17 cellular contexts compared by ENCODE assay signal in genomic region chr15:77025066-77025435, GRCh38. TPM values are rescaled to one million over a fixed set of nuclear protein-coding genes. Genes with fewer than 3 reads are reported as not detected.
DNase-seq lines count a peak whose midpoint lies in the region; ATAC-seq and TF ChIP-seq lines count a peak whose summit lies in the region.
"Had no signal": no experiment of that assay in that cellular context is flagged by ENCODE, and none has a peak within 500 bp of the region (broad histone marks: within the 10 kb centered on the region; RNA-seq: fewer than 3 reads in every experiment).

No MANE protein-coding gene starts in this region.

- no peak for TF ChIP-seq CTCF in CD14-positive monocyte (IDR thresholded peaks at IDR 0.05)

- H3K4me3 Mint-ChIP-seq in CD14-positive monocyte, result no peak overlapping the region
- H3K4me3 Mint-ChIP-seq in CD8-positive, alpha-beta memory T cell, result no peak overlapping the region
- H3K4me3 Mint-ChIP-seq in naive thymus-derived CD4-positive, alpha-beta T cell, result no peak overlapping the region
- no peak overlapping the region for H3K4me3 Mint-ChIP-seq in activated T-helper 2 cell treated with anti-CD3 and anti-CD28 coated beads, Interferon-gamma antibody, Interleukin-2, Interleukin-4, amounts not matched to agents 10 μg/mL and 5 μg/mL and 100 μg/mL, durations not matched to agents 14 hours and 24 hours and 36 hours (ENCODE audit: low read depth)
- H3K4me3 Mint-ChIP-seq: memory B cell had no signal

- peaks cover 43% of the 10 kb centered on the region for H3K4me1 ChIP-seq in CD8-positive, alpha-beta memory T cell (ENCODE audit: insufficient read depth, low read length)
- peaks cover 28 to 45% of the 10 kb centered on the region in 2 donors for H3K4me1 ChIP-seq in naive thymus-derived CD4-positive, alpha-beta T cell (ENCODE audit: control insufficient read depth in 2 of 2, insufficient read depth in 2 of 2, low read length in 2 of 2)
- H3K4me1 ChIP-seq: HAP-1 had no signal

- intact Hi-C loops in CD14-positive monocyte (cut with micrococcal nuclease), result loop anchor here (10.0 kb wide), 1 partner anchor 470 kb away; no protein-coding TSS in a partner anchor
- intact Hi-C loops in naive thymus-derived CD4-positive, alpha-beta T cell (cut with micrococcal nuclease), result no loop called here
- intact Hi-C loops in activated T-helper 2 cell treated with anti-CD3 and anti-CD28 coated beads, Interferon-gamma antibody, Interleukin-2, Interleukin-4, amounts not matched to agents 10 μg/mL and 5 μg/mL and 100 μg/mL, durations not matched to agents 14 hours and 24 hours and 36 hours (cut with micrococcal nuclease), result loop anchor here (10.0 kb wide), 1 partner anchor 120 kb away; the partner anchor contains the start of gene SCAPER

- no peaks in the 10 kb centered on the region for H3K9me3 ChIP-seq in CD8-positive, alpha-beta memory T cell (ENCODE audit: low read length)
- no peaks in the 10 kb centered on the region for H3K9me3 ChIP-seq in naive thymus-derived CD4-positive, alpha-beta T cell (ENCODE audit: control insufficient read depth in 2 of 3, low read length in 3 of 3)
- H3K9me3 ChIP-seq: HAP-1, tibial artery had no signal

- no peak overlapping the region for H3K4me3 ChIP-seq in CD8-positive, alpha-beta memory T cell (ENCODE audit: low read length)
- no peak overlapping the region for H3K4me3 ChIP-seq in naive thymus-derived CD4-positive, alpha-beta T cell (ENCODE audit: low read length)
- H3K4me3 ChIP-seq: HAP-1, PC-9, tibial artery had no signal

- no peak overlapping the region for H3K27ac ChIP-seq in CD8-positive, alpha-beta memory T cell (ENCODE audit: low read depth, low read length)
- H3K27ac ChIP-seq in naive thymus-derived CD4-positive, alpha-beta T cell (ENCODE audit: low read depth, low read length), result peak overlapping the region; percentile 20
- H3K27ac ChIP-seq: PC-9, tibial artery had no signal

- CTCF ChIA-PET in CD8-positive, alpha-beta memory T cell (lab: Charles Lee), result interaction anchor here (1.9 to 6.6 kb wide), 5 partner anchors 12 to 119 kb away, joined by 4 to 78 read pairs (median 21); partner anchors contain the start of gene PSTPIP1
- CTCF ChIA-PET in naive thymus-derived CD4-positive, alpha-beta T cell (lab: Charles Lee), result interaction anchor here (0.8 to 1.5 kb wide), 5 partner anchors 10 to 90 kb away, joined by 4 read pairs; no protein-coding TSS in a partner anchor

- H3K27me3 Mint-ChIP-seq in CD14-positive monocyte (ENCODE audit: low read depth in 3 of 3), result no peaks in the 10 kb centered on the region
- peaks cover 0 to 2% of the 10 kb centered on the region in 2 donors for H3K27me3 Mint-ChIP-seq in CD8-positive, alpha-beta memory T cell
- no peaks in the 10 kb centered on the region for H3K27me3 Mint-ChIP-seq in naive thymus-derived CD4-positive, alpha-beta T cell
- H3K27me3 Mint-ChIP-seq in activated T-helper 2 cell treated with anti-CD3 and anti-CD28 coated beads, Interferon-gamma antibody, Interleukin-2, Interleukin-4, amounts not matched to agents 10 μg/mL and 5 μg/mL and 100 μg/mL, durations not matched to agents 14 hours and 24 hours and 36 hours (ENCODE audit: low read depth), result no peaks in the 10 kb centered on the region
- H3K27me3 Mint-ChIP-seq: memory B cell had no signal

- ATAC-seq in naive thymus-derived CD4-positive, alpha-beta T cell, result no peak
- ATAC-seq in GM18868 (IDR thresholded peaks at IDR 0.05; ENCODE audit: unreplicated experiment), result no peak

- peak; percentile 27 for DNase-seq in CD14-positive monocyte (ENCODE audit: low spot score)
- DNase-seq in CD8-positive, alpha-beta memory T cell, result peak in 2 of 5 donors; percentile 0 to 28
- peak; percentile 11 for DNase-seq in activated CD8-positive, alpha-beta memory T cell treated with anti-CD3 and anti-CD28 coated beads, Interleukin-2, amount 50 U/mL, for 4 hours
- DNase-seq in naive thymus-derived CD4-positive, alpha-beta T cell, result peak in 1 of 9 donors; percentile 5
- DNase-seq in AG08396 (ENCODE audit: low spot score), result no peak
- no peak for DNase-seq in activated T-helper 2 cell treated with anti-CD3 and anti-CD28 coated beads, Interferon-gamma antibody, Interleukin-2, Interleukin-4, amounts not matched to agents 10 μg/mL and 5 μg/mL and 100 μg/mL, durations not matched to agents 14 hours and 24 hours and 36 hours (ENCODE audit: low spot score)
- DNase-seq in H4 (ENCODE audit: low spot score), result no peak
- DNase-seq: PC-9; stimulated activated CD4-positive, alpha-beta T cell treated with anti-CD3 and anti-CD28 coated beads, Interleukin-2, amount 100 ng/mL, for 48 hours had no signal

- H3K4me1 Mint-ChIP-seq in CD14-positive monocyte, result peaks cover 27% of the 10 kb centered on the region
- peaks cover 43 to 64% (median 48%) of the 10 kb centered on the region in 3 donors for H3K4me1 Mint-ChIP-seq in CD8-positive, alpha-beta memory T cell
- H3K4me1 Mint-ChIP-seq in naive thymus-derived CD4-positive, alpha-beta T cell, result peaks cover 29 to 57% (median 38%) of the 10 kb centered on the region in 7 donors
- peaks cover 44% of the 10 kb centered on the region for H3K4me1 Mint-ChIP-seq in activated T-helper 2 cell treated with anti-CD3 and anti-CD28 coated beads, Interferon-gamma antibody, Interleukin-2, Interleukin-4, amounts not matched to agents 10 μg/mL and 5 μg/mL and 100 μg/mL, durations not matched to agents 14 hours and 24 hours and 36 hours (ENCODE audit: low read depth)

- peak overlapping the region in 6 of 7 donors; percentile 12 to 72 (median 44) for H3K27ac Mint-ChIP-seq in CD14-positive monocyte
- peak overlapping the region in 7 of 8 donors; percentile 39 to 92 (median 86) for H3K27ac Mint-ChIP-seq in CD8-positive, alpha-beta memory T cell
- peak overlapping the region in 3 of 9 donors; percentile 14 to 71 (median 17) for H3K27ac Mint-ChIP-seq in naive thymus-derived CD4-positive, alpha-beta T cell
- H3K27ac Mint-ChIP-seq in activated T-helper 2 cell treated with anti-CD3 and anti-CD28 coated beads, Interferon-gamma antibody, Interleukin-2, Interleukin-4, amounts not matched to agents 10 μg/mL and 5 μg/mL and 100 μg/mL, durations not matched to agents 14 hours and 24 hours and 36 hours, result no peak overlapping the region
- H3K27ac Mint-ChIP-seq: memory B cell had no signal

- peaks cover 22% of the 10 kb centered on the region for H3K36me3 ChIP-seq in CD8-positive, alpha-beta memory T cell (ENCODE audit: insufficient read depth, low read length)
- H3K36me3 ChIP-seq in naive thymus-derived CD4-positive, alpha-beta T cell (ENCODE audit: control insufficient read depth in 2 of 3, insufficient read depth in 3 of 3, low read length in 3 of 3), result peaks cover 4 to 73% (median 17%) of the 10 kb centered on the region in 3 experiments
- H3K36me3 ChIP-seq: HAP-1, tibial artery had no signal

- H3K36me3 Mint-ChIP-seq in CD14-positive monocyte, result peaks cover 67 to 98% of the 10 kb centered on the region in 2 donors
- H3K36me3 Mint-ChIP-seq in CD8-positive, alpha-beta memory T cell, result peaks cover 7 to 80% (median 11%) of the 10 kb centered on the region in 3 donors
- H3K36me3 Mint-ChIP-seq in naive thymus-derived CD4-positive, alpha-beta T cell, result peaks cover 0 to 37% (median 5%) of the 10 kb centered on the region in 5 donors
- H3K36me3 Mint-ChIP-seq in activated T-helper 2 cell treated with anti-CD3 and anti-CD28 coated beads, Interferon-gamma antibody, Interleukin-2, Interleukin-4, amounts not matched to agents 10 μg/mL and 5 μg/mL and 100 μg/mL, durations not matched to agents 14 hours and 24 hours and 36 hours (ENCODE audit: low read depth), result peaks cover 81% of the 10 kb centered on the region

- POLR2A ChIA-PET in CD8-positive, alpha-beta memory T cell (lab: Charles Lee), result interaction anchor here (5.6 kb wide), 1 partner anchor 30 kb away, joined by 38 read pairs; the partner anchor contains the start of gene PSTPIP1
- POLR2A ChIA-PET in naive thymus-derived CD4-positive, alpha-beta T cell (lab: Charles Lee), result interaction anchor here (5.0 kb wide), 1 partner anchor 28 kb away, joined by 81 read pairs; the partner anchor contains the start of gene PSTPIP1

- H3K9me3 Mint-ChIP-seq in CD14-positive monocyte, result peaks cover 0 to 2% (median 0%) of the 10 kb centered on the region in 7 donors
- H3K9me3 Mint-ChIP-seq in CD8-positive, alpha-beta memory T cell, result no peaks in the 10 kb centered on the region
- no peaks in the 10 kb centered on the region for H3K9me3 Mint-ChIP-seq in naive thymus-derived CD4-positive, alpha-beta T cell
- no peaks in the 10 kb centered on the region for H3K9me3 Mint-ChIP-seq in activated T-helper 2 cell treated with anti-CD3 and anti-CD28 coated beads, Interferon-gamma antibody, Interleukin-2, Interleukin-4, amounts not matched to agents 10 μg/mL and 5 μg/mL and 100 μg/mL, durations not matched to agents 14 hours and 24 hours and 36 hours
- H3K9me3 Mint-ChIP-seq: memory B cell, neural crest cell had no signal

- no peaks in the 10 kb centered on the region for H3K27me3 ChIP-seq in CD8-positive, alpha-beta memory T cell (ENCODE audit: insufficient read depth, low read length, poor library complexity, severe bottlenecking)
- H3K27me3 ChIP-seq in naive thymus-derived CD4-positive, alpha-beta T cell (ENCODE audit: control insufficient read depth in 2 of 2, insufficient read depth in 2 of 2, low read length in 2 of 2), result no peaks in the 10 kb centered on the region

RNA-seq across cellular contexts. Expression of gene PSTPIP1, which starts 30.1 kb away (rescaled TPM):
- 10 to 100 TPM; 85.9 to 86.8 TPM for polyA plus RNA-seq in CD14-positive monocyte
- 100 to 1,000 TPM; 123 to 127 TPM for total RNA-seq in CD8-positive, alpha-beta memory T cell
- 83.1 TPM for polyA plus RNA-seq in CD8-positive, alpha-beta memory T cell
- 100 to 1,000 TPM; 101 to 182 (median 146) TPM for total RNA-seq in naive thymus-derived CD4-positive, alpha-beta T cell
- 10 to 100 TPM; 29.1 to 38.2 TPM for polyA plus RNA-seq in naive thymus-derived CD4-positive, alpha-beta T cell
- total RNA-seq in activated T-helper 2 cell treated with anti-CD3 and anti-CD28 coated beads, Interferon-gamma antibody, Interleukin-2, Interleukin-4, amounts not matched to agents 10 μg/mL and 5 μg/mL and 100 μg/mL, durations not matched to agents 14 hours and 24 hours and 36 hours, result 167 and 169 TPM in 2 replicates
- total RNA-seq in H4 (2014; rRNA removed; shearing (Covaris generic)), result 0.19 TPM in 1 of 2 replicates, not detected in the other
- total RNA-seq: chondrocyte, epithelial cell of proximal tubule, glomerular endothelial cell, PC-9 had no signal

RNA-seq across cellular contexts. Expression of gene TSPAN3, which starts 45.9 kb away (rescaled TPM):
- polyA plus RNA-seq in CD14-positive monocyte, result 10 to 100 TPM; 53.2 to 68.0 TPM
- total RNA-seq in CD8-positive, alpha-beta memory T cell, result 10 to 100 TPM; 59.3 to 60.5 TPM
- 45.2 TPM for polyA plus RNA-seq in CD8-positive, alpha-beta memory T cell
- 10 to 100 TPM; 17.5 to 24.4 (median 21.7) TPM for total RNA-seq in naive thymus-derived CD4-positive, alpha-beta T cell
- polyA plus RNA-seq in naive thymus-derived CD4-positive, alpha-beta T cell, result 100 to 1,000 TPM in 1 of 2 donors, 10 to 100 TPM in 1; 74.7 to 101 TPM
- total RNA-seq in activated T-helper 2 cell treated with anti-CD3 and anti-CD28 coated beads, Interferon-gamma antibody, Interleukin-2, Interleukin-4, amounts not matched to agents 10 μg/mL and 5 μg/mL and 100 μg/mL, durations not matched to agents 14 hours and 24 hours and 36 hours, result 37.8 and 40.1 TPM in 2 replicates
- total RNA-seq in H4 (2014; rRNA removed; shearing (Covaris generic)), result 423 and 537 TPM in 2 replicates

Comparison
In these comparisons a context has a peak if more than half of its experiments do, and no peak if none do; other contexts are left out.
1. DNase-seq: peak in CD14-positive monocyte (single experiment) and activated CD8-positive, alpha-beta memory T cell treated with anti-CD3 and anti-CD28 coated beads, Interleukin-2, amount 50 U/mL, for 4 hours (single experiment); none in AG08396 (single experiment), activated T-helper 2 cell treated with anti-CD3 and anti-CD28 coated beads, Interferon-gamma antibody, Interleukin-2, Interleukin-4, amounts not matched to agents 10 μg/mL and 5 μg/mL and 100 μg/mL, durations not matched to agents 14 hours and 24 hours and 36 hours (single experiment) and H4 (single experiment).
2. RNA of gene PSTPIP1, which starts 30.1 kb away (total RNA-seq): 167 to 169 TPM in activated T-helper 2 cell treated with anti-CD3 and anti-CD28 coated beads, Interferon-gamma antibody, Interleukin-2, Interleukin-4, amounts not matched to agents 10 μg/mL and 5 μg/mL and 100 μg/mL, durations not matched to agents 14 hours and 24 hours and 36 hours, 101 to 182 TPM in naive thymus-derived CD4-positive, alpha-beta T cell and 123 to 127 TPM in CD8-positive, alpha-beta memory T cell; 0.19 TPM in H4; every median in the first group is over 10 times any median in the second.
3. intact Hi-C loops: an anchor here in CD14-positive monocyte (10.0 kb wide) and activated T-helper 2 cell treated with anti-CD3 and anti-CD28 coated beads, Interferon-gamma antibody, Interleukin-2, Interleukin-4, amounts not matched to agents 10 μg/mL and 5 μg/mL and 100 μg/mL, durations not matched to agents 14 hours and 24 hours and 36 hours (10.0 kb wide); none called in naive thymus-derived CD4-positive, alpha-beta T cell.